In genomic region chr12:119239040-119239439, GRCh38 we compare ENCODE assay signal across 30 cellular contexts.
"Had no signal": no experiment of that assay in that cellular context is flagged by ENCODE, and none has a peak within 500 bp of the region (broad histone marks: within the 10 kb centered on the region; RNA-seq: fewer than 3 reads in every experiment).

No MANE protein-coding gene starts in this region.

- H3K27ac Mint-ChIP-seq: activated CD4-positive, alpha-beta T cell treated with anti-CD3 and anti-CD28 coated beads for 36 hours; activated CD8-positive, alpha-beta memory T cell treated with anti-CD3 and anti-CD28 coated beads, Interleukin-2, amount 10 ng/mL, durations not matched to agents 7 days and 5 days; activated CD8-positive, alpha-beta T cell treated with anti-CD3 and anti-CD28 coated beads, Interleukin-2, amount 10 ng/mL, durations not matched to agents 7 days and 5 days; activated naive CD4-positive, alpha-beta T cell treated with anti-CD3 and anti-CD28 coated beads, Interleukin-2, amount 50 U/mL, for 24 hours; activated naive CD8-positive, alpha-beta T cell treated with anti-CD3 and anti-CD28 coated beads, Interleukin-2, amount 50 U/mL, for 24 hours; activated T-helper 2 cell treated with anti-CD3 and anti-CD28 coated beads, Interferon-gamma antibody, Interleukin-2, Interleukin-4, amounts not matched to agents 10 μg/mL and 5 μg/mL and 100 μg/mL, durations not matched to agents 14 hours and 24 hours and 36 hours; dendritic cell treated with granulocyte-macrophage colony-stimulating factor and Interleukin-4, amounts not matched to agents 40 ng/mL and 50 ng/mL, for 4 days; immature natural killer cell; mesothelial cell of epicardium; naive B cell; stimulated activated naive B cell treated with anti-CD40 and anti-IgM and Interleukin-4, amounts not matched to agents 10 μg/mL and 1 μg/mL and 100 μg/mL, for 72 hours had no signal

- H3K4me3 Mint-ChIP-seq: activated CD4-positive, alpha-beta T cell treated with anti-CD3 and anti-CD28 coated beads for 36 hours; activated CD8-positive, alpha-beta memory T cell treated with anti-CD3 and anti-CD28 coated beads, Interleukin-2, amount 10 ng/mL, durations not matched to agents 7 days and 5 days; activated CD8-positive, alpha-beta T cell treated with anti-CD3 and anti-CD28 coated beads, Interleukin-2, amount 10 ng/mL, durations not matched to agents 7 days and 5 days; activated naive CD4-positive, alpha-beta T cell treated with anti-CD3 and anti-CD28 coated beads, Interleukin-2, amount 50 U/mL, for 24 hours; activated naive CD8-positive, alpha-beta T cell treated with anti-CD3 and anti-CD28 coated beads, Interleukin-2, amount 50 U/mL, for 24 hours; central memory CD8-positive, alpha-beta T cell; dendritic cell treated with granulocyte-macrophage colony-stimulating factor and Interleukin-4, amounts not matched to agents 40 ng/mL and 50 ng/mL, for 4 days; immature natural killer cell; mesothelial cell of epicardium; naive B cell; stimulated activated naive B cell treated with anti-CD40 and anti-IgM and Interleukin-4, amounts not matched to agents 10 μg/mL and 1 μg/mL and 100 μg/mL, for 72 hours had no signal

- H3K27me3 ChIP-seq: breast epithelium, esophagus muscularis mucosa, foreskin keratinocyte, heart left ventricle, pancreas, stomach, thyroid gland, upper lobe of left lung, vagina had no signal

- H3K27me3 Mint-ChIP-seq: activated CD8-positive, alpha-beta memory T cell treated with anti-CD3 and anti-CD28 coated beads, Interleukin-2, amount 10 ng/mL, durations not matched to agents 7 days and 5 days; activated naive CD8-positive, alpha-beta T cell treated with anti-CD3 and anti-CD28 coated beads, Interleukin-2, amount 50 U/mL, for 24 hours; dendritic cell treated with granulocyte-macrophage colony-stimulating factor and Interleukin-4, amounts not matched to agents 40 ng/mL and 50 ng/mL, for 4 days had no signal

- H3K27ac ChIP-seq: breast epithelium, esophagus muscularis mucosa, foreskin keratinocyte, heart left ventricle, pancreas, prostate gland, stomach, thyroid gland, upper lobe of left lung, vagina had no signal

- H3K9me3 Mint-ChIP-seq: activated naive CD4-positive, alpha-beta T cell treated with anti-CD3 and anti-CD28 coated beads, Interleukin-2, amount 50 U/mL, for 24 hours; activated naive CD8-positive, alpha-beta T cell treated with anti-CD3 and anti-CD28 coated beads, Interleukin-2, amount 50 U/mL, for 24 hours; activated T-helper 2 cell treated with anti-CD3 and anti-CD28 coated beads, Interferon-gamma antibody, Interleukin-2, Interleukin-4, amounts not matched to agents 10 μg/mL and 5 μg/mL and 100 μg/mL, durations not matched to agents 14 hours and 24 hours and 36 hours; central memory CD8-positive, alpha-beta T cell; dendritic cell treated with granulocyte-macrophage colony-stimulating factor and Interleukin-4, amounts not matched to agents 40 ng/mL and 50 ng/mL, for 4 days had no signal

- H3K4me3 ChIP-seq: breast epithelium, esophagus muscularis mucosa, heart left ventricle, pancreas, prostate gland, stomach, thyroid gland, upper lobe of left lung, vagina had no signal

- H3K4me1 ChIP-seq: breast epithelium, foreskin keratinocyte, pancreas, prostate gland, thyroid gland, vagina had no signal

- DNase-seq: activated CD4-positive, alpha-beta T cell treated with anti-CD3 and anti-CD28 coated beads for 36 hours; activated CD4-positive, CD25-positive, alpha-beta regulatory T cell; activated CD8-positive, alpha-beta memory T cell treated with anti-CD3 and anti-CD28 coated beads, Interleukin-2, amount 10 ng/mL, durations not matched to agents 7 days and 5 days; activated CD8-positive, alpha-beta T cell treated with anti-CD3 and anti-CD28 coated beads, Interleukin-2, amount 10 ng/mL, durations not matched to agents 7 days and 5 days; activated naive CD8-positive, alpha-beta T cell treated with anti-CD3 and anti-CD28 coated beads, Interleukin-2, amount 50 U/mL, for 24 hours; activated T-cell treated with anti-CD3 and anti-CD28 coated beads, Interleukin-2, amount 50 U/mL, for 48 hours; amygdala; foreskin keratinocyte; heart left ventricle; hypothalamus; immature natural killer cell; kidney; naive B cell; nucleus accumbens; pancreas; stimulated activated CD4-positive, alpha-beta T cell treated with anti-CD3 and anti-CD28 coated beads, Interleukin-15, amount 100 ng/mL, for 24 hours; stimulated activated CD4-positive, alpha-beta T cell treated with anti-CD3 and anti-CD28 coated beads, Interleukin-2, amount 100 ng/mL, for 24 hours; stimulated activated naive B cell treated with anti-CD40 and anti-IgM and Interleukin-4, amounts not matched to agents 10 μg/mL and 1 μg/mL and 100 μg/mL, for 72 hours; stomach; thyroid gland; upper lobe of left lung had no signal

- H3K36me3 Mint-ChIP-seq: activated CD8-positive, alpha-beta memory T cell treated with anti-CD3 and anti-CD28 coated beads, Interleukin-2, amount 10 ng/mL, durations not matched to agents 7 days and 5 days; activated naive CD4-positive, alpha-beta T cell treated with anti-CD3 and anti-CD28 coated beads, Interleukin-2, amount 50 U/mL, for 24 hours; immature natural killer cell; mesothelial cell of epicardium; naive B cell; stimulated activated naive B cell treated with anti-CD40 and anti-IgM and Interleukin-4, amounts not matched to agents 10 μg/mL and 1 μg/mL and 100 μg/mL, for 72 hours had no signal

- H3K4me1 Mint-ChIP-seq: activated CD4-positive, alpha-beta T cell treated with anti-CD3 and anti-CD28 coated beads for 36 hours; activated CD8-positive, alpha-beta memory T cell treated with anti-CD3 and anti-CD28 coated beads, Interleukin-2, amount 10 ng/mL, durations not matched to agents 7 days and 5 days; activated naive CD4-positive, alpha-beta T cell treated with anti-CD3 and anti-CD28 coated beads, Interleukin-2, amount 50 U/mL, for 24 hours; activated naive CD8-positive, alpha-beta T cell treated with anti-CD3 and anti-CD28 coated beads, Interleukin-2, amount 50 U/mL, for 24 hours; central memory CD8-positive, alpha-beta T cell; immature natural killer cell; mesothelial cell of epicardium; naive B cell; stimulated activated naive B cell treated with anti-CD40 and anti-IgM and Interleukin-4, amounts not matched to agents 10 μg/mL and 1 μg/mL and 100 μg/mL, for 72 hours had no signal

- H3K36me3 ChIP-seq: breast epithelium, esophagus muscularis mucosa, heart left ventricle, pancreas, prostate gland, stomach, thyroid gland, upper lobe of left lung, vagina had no signal

- H3K9me3 ChIP-seq: esophagus muscularis mucosa, pancreas, prostate gland, stomach, thyroid gland, upper lobe of left lung, vagina had no signal
